16 cellular contexts compared by ENCODE assay signal in genomic region chr22:20577045-20577444, GRCh38.
DNase-seq lines count a peak whose midpoint lies in the region; TF ChIP-seq lines count a peak whose summit lies in the region.
"Had no signal": no experiment of that assay in that cellular context is flagged by ENCODE, and none has a peak within 500 bp of the region (broad histone marks: within the 10 kb centered on the region; RNA-seq: fewer than 3 reads in every experiment).

No MANE protein-coding gene starts in this region.

- H3K9me3 ChIP-seq in mammary epithelial cell (replicated peaks; ENCODE audit: insufficient read depth, low read length) (no peaks in the 10 kb centered on the region), mesenchymal stem cell (ENCODE audit: control insufficient read depth, low read length) (no peaks in the 10 kb centered on the region), tibial nerve (no peaks in the 10 kb centered on the region)
- H3K9me3 ChIP-seq: thoracic aorta had no signal

- WGBS in mammary epithelial cell (ENCODE audit: low coverage, missing lambda C conversion rate) = 100% methylated on average over 1 of the region's 1 CpG
- 88% methylated on average over 1 of the region's 1 CpG for WGBS in mesenchymal stem cell
- WGBS in tibial nerve, 2 donors = 29 to 33% methylated on average over 1 of the region's 1 CpG

- H4K20me1 ChIP-seq in mammary epithelial cell (ENCODE audit: insufficient read depth, low read length) = no peaks in the 10 kb centered on the region

- H3K4me3 ChIP-seq in mammary epithelial cell (replicated peaks in 1 of 3; ENCODE audit: insufficient read depth in 1 of 3, low read depth in 2 of 3, low read length in 3 of 3) (no peak overlapping the region), mesenchymal stem cell (ENCODE audit: insufficient read depth in 1 of 2, low read depth in 1 of 2, low read length in 2 of 2) (no peak overlapping the region), tibial nerve (no peak overlapping the region)
- H3K4me3 ChIP-seq: thoracic aorta had no signal

- no peak overlapping the region for H3K9ac ChIP-seq in mammary epithelial cell (ENCODE audit: insufficient read depth, low read length)
- peak overlapping the region; percentile 37 for H3K9ac ChIP-seq in mesenchymal stem cell (ENCODE audit: low read length)

- no peak overlapping the region for H3K4ac ChIP-seq in mesenchymal stem cell (ENCODE audit: low read depth in 1 of 2, low read length in 2 of 2)

- no peaks in the 10 kb centered on the region for H3K9me3 Mint-ChIP-seq in MCF 10A (ENCODE audit: unreplicated experiment)
- no peaks in the 10 kb centered on the region for H3K9me3 Mint-ChIP-seq in activated T-helper 1 cell treated with anti-CD3 and anti-CD28 coated beads, Interleukin-12 subunit alpha, Interleukin-12 subunit beta, Interleukin-2, Interleukin-4 antibody, amounts not matched to agents 30 ng/mL and 10 ng/mL and 1 ng/mL, durations not matched to agents 14 hours and 24 hours and 36 hours
- H3K9me3 Mint-ChIP-seq in Calu3 (ENCODE audit: low read depth, unreplicated experiment) = no peaks in the 10 kb centered on the region
- H3K9me3 Mint-ChIP-seq in osteocyte (ENCODE audit: unreplicated experiment) = no peaks in the 10 kb centered on the region
- H3K9me3 Mint-ChIP-seq: nephron progenitor cell had no signal

- in situ Hi-C loops in mammary epithelial cell (cut with MboI; ENCODE audit: low sequenced_read_pairs in 2 of 2) = no loop called here

- H4K8ac ChIP-seq in mesenchymal stem cell (ENCODE audit: low read length) = no peak overlapping the region

- no peak overlapping the region for H2BK120ac ChIP-seq in mesenchymal stem cell (ENCODE audit: low read depth, low read length)

- H3K4me3 Mint-ChIP-seq in MCF 10A (ENCODE audit: unreplicated experiment) (no peak overlapping the region), Calu3 (ENCODE audit: low read depth, unreplicated experiment) (no peak overlapping the region), osteocyte (ENCODE audit: unreplicated experiment) (no peak overlapping the region)
- H3K4me3 Mint-ChIP-seq in activated T-helper 1 cell treated with anti-CD3 and anti-CD28 coated beads, Interleukin-12 subunit alpha, Interleukin-12 subunit beta, Interleukin-2, Interleukin-4 antibody, amounts not matched to agents 30 ng/mL and 10 ng/mL and 1 ng/mL, durations not matched to agents 14 hours and 24 hours and 36 hours = no peak overlapping the region
- H3K4me3 Mint-ChIP-seq: nephron progenitor cell had no signal

- TF ChIP-seq EP300 in tibial nerve (IDR thresholded peaks at IDR 0.05) = no peak

- H3K27me3 ChIP-seq in mammary epithelial cell (ENCODE audit: insufficient read depth, low read length) = no peaks in the 10 kb centered on the region
- no peaks in the 10 kb centered on the region for H3K27me3 ChIP-seq in mesenchymal stem cell (ENCODE audit: control insufficient read depth in 1 of 2, insufficient read depth in 1 of 2, low read length in 2 of 2)
- no peaks in the 10 kb centered on the region for H3K27me3 ChIP-seq in tibial nerve

- no peaks in the 10 kb centered on the region for H3K4me1 ChIP-seq in mammary epithelial cell (ENCODE audit: insufficient read depth, low read length)
- peaks cover 30% of the 10 kb centered on the region for H3K4me1 ChIP-seq in mesenchymal stem cell (ENCODE audit: control insufficient read depth, insufficient read depth, low read depth, low read length)
- H3K4me1 ChIP-seq in tibial nerve = peaks cover 0 to 39% (median 11%) of the 10 kb centered on the region in 4 donors

- no peak overlapping the region for H2BK5ac ChIP-seq in mesenchymal stem cell (ENCODE audit: low read depth, low read length, poor library complexity, severe bottlenecking)

- no peak overlapping the region for H3K4me2 ChIP-seq in mammary epithelial cell (ENCODE audit: insufficient read depth, low read depth, low read length)
- H3K4me2 ChIP-seq in mesenchymal stem cell (ENCODE audit: low read length, poor library complexity, severe bottlenecking) = no peak overlapping the region

- peaks cover 77% of the 10 kb centered on the region for H3K79me2 ChIP-seq in mammary epithelial cell (ENCODE audit: insufficient read depth, low read length)

- no peak overlapping the region for H2BK12ac ChIP-seq in mesenchymal stem cell (ENCODE audit: low read length in 2 of 2)

- H4K91ac ChIP-seq in mesenchymal stem cell (ENCODE audit: low read length) = no peak overlapping the region

- H3K18ac ChIP-seq in mesenchymal stem cell (ENCODE audit: low read depth in 1 of 2, low read length in 2 of 2) = no peak overlapping the region

- intact Hi-C loops in MCF 10A (cut with micrococcal nuclease) = no loop called here
- intact Hi-C loops in mammary epithelial cell (cut with micrococcal nuclease) = no loop called here
- intact Hi-C loops in activated T-helper 1 cell treated with anti-CD3 and anti-CD28 coated beads, Interleukin-12 subunit alpha, Interleukin-12 subunit beta, Interleukin-2, Interleukin-4 antibody, amounts not matched to agents 30 ng/mL and 10 ng/mL and 1 ng/mL, durations not matched to agents 14 hours and 24 hours and 36 hours (cut with micrococcal nuclease) = no loop called here
- intact Hi-C loops in Calu3 (cut with micrococcal nuclease; ENCODE audit: unreplicated experiment) = no loop called here

- H2AFZ ChIP-seq in mammary epithelial cell (ENCODE audit: low read depth, low read length) (no peak overlapping the region), mesenchymal stem cell (ENCODE audit: low read depth, low read length) (no peak overlapping the region)

- peak overlapping the region; percentile 49 for H3K27ac Mint-ChIP-seq in MCF 10A (ENCODE audit: low read depth, unreplicated experiment)
- peak overlapping the region; percentile 85 for H3K27ac Mint-ChIP-seq in activated T-helper 1 cell treated with anti-CD3 and anti-CD28 coated beads, Interleukin-12 subunit alpha, Interleukin-12 subunit beta, Interleukin-2, Interleukin-4 antibody, amounts not matched to agents 30 ng/mL and 10 ng/mL and 1 ng/mL, durations not matched to agents 14 hours and 24 hours and 36 hours
- no peak overlapping the region for H3K27ac Mint-ChIP-seq in Calu3 (ENCODE audit: unreplicated experiment)
- H3K27ac Mint-ChIP-seq in osteocyte (ENCODE audit: unreplicated experiment) = no peak overlapping the region
- H3K27ac Mint-ChIP-seq: progenitor cell of endocrine pancreas had no signal

- TF ChIP-seq POLR2A in tibial nerve (IDR thresholded peaks at IDR 0.05) = no peak

- dilution Hi-C loops in mammary epithelial cell (cut with HindIII; ENCODE audit: low sequenced_read_pairs) = no loop called here

- H3K14ac ChIP-seq in mesenchymal stem cell (ENCODE audit: low read length in 2 of 2) = no peak overlapping the region

- DNase-seq in MCF 10A (ENCODE audit: unreplicated experiment) (no peak), mammary epithelial cell (no peak), mesenchymal stem cell (no peak), tibial nerve (ENCODE audit: low spot score in 2 of 2) (no peak), Calu3 (no peak), HuH-7 (ENCODE audit: low spot score) (no peak), osteocyte (ENCODE audit: extremely low spot score, unreplicated experiment) (no peak)
- no peak for DNase-seq in activated T-helper 1 cell treated with anti-CD3 and anti-CD28 coated beads, Interleukin-12 subunit alpha, Interleukin-12 subunit beta, Interleukin-2, Interleukin-4 antibody, amounts not matched to agents 30 ng/mL and 10 ng/mL and 1 ng/mL, durations not matched to agents 14 hours and 24 hours and 36 hours (ENCODE audit: low spot score)
- DNase-seq: activated CD4-positive, alpha-beta T cell treated with anti-CD3 and anti-CD28 coated beads for 1 hour; DMS79; NCI-H187 treated with DMSO at 0.1 percent for 48 hours; NCI-H345; NCI-H774; nephron progenitor cell had no signal

- no peak overlapping the region for H3K23ac ChIP-seq in mesenchymal stem cell (ENCODE audit: low read length in 2 of 2)

- no peak overlapping the region for H2BK15ac ChIP-seq in mesenchymal stem cell (ENCODE audit: low read depth, poor library complexity, severe bottlenecking)

- CTCF ChIA-PET in MCF 10A (lab: Yijun Ruan, JAX) = interaction anchor here (0.7 to 2.3 kb wide), 3 partner anchors 9 to 12 kb away, joined by 4 to 5 read pairs (median 4); no protein-coding TSS in a partner anchor
- CTCF ChIA-PET in mammary epithelial cell (lab: Charles Lee; ENCODE audit: low non-redundant PET) = no interaction called here
- CTCF ChIA-PET in Calu3 (lab: Charles Lee) = no interaction called here

- H3K79me1 ChIP-seq in mesenchymal stem cell (replicated peaks; ENCODE audit: low read length, poor library complexity, severe bottlenecking) = peaks cover 72% of the 10 kb centered on the region

- H3K27me3 Mint-ChIP-seq in MCF 10A (ENCODE audit: insufficient read depth, unreplicated experiment) = no peaks in the 10 kb centered on the region
- H3K27me3 Mint-ChIP-seq in activated T-helper 1 cell treated with anti-CD3 and anti-CD28 coated beads, Interleukin-12 subunit alpha, Interleukin-12 subunit beta, Interleukin-2, Interleukin-4 antibody, amounts not matched to agents 30 ng/mL and 10 ng/mL and 1 ng/mL, durations not matched to agents 14 hours and 24 hours and 36 hours (ENCODE audit: insufficient read depth) = no peaks in the 10 kb centered on the region
- H3K27me3 Mint-ChIP-seq in Calu3 (ENCODE audit: unreplicated experiment) = no peaks in the 10 kb centered on the region
- no peaks in the 10 kb centered on the region for H3K27me3 Mint-ChIP-seq in osteocyte (ENCODE audit: unreplicated experiment)
- H3K27me3 Mint-ChIP-seq: progenitor cell of endocrine pancreas had no signal

- TF ChIP-seq CTCF in MCF 10A (IDR thresholded peaks at IDR 0.05; ENCODE audit: unreplicated experiment) (no peak), mammary epithelial cell (conservative IDR thresholded peaks at IDR 0.05 in 1 of 2, IDR thresholded peaks at IDR 0.05 in 1 of 2; ENCODE audit: extremely low read depth in 1 of 2, insufficient read depth in 1 of 2, low read depth in 1 of 2, low read length in 2 of 2) (no peak), tibial nerve (IDR thresholded peaks at IDR 0.05) (no peak), Calu3 (IDR thresholded peaks at IDR 0.05; ENCODE audit: unreplicated experiment) (no peak), osteocyte (IDR thresholded peaks at IDR 0.05) (no peak)

- BruUV-seq in MCF 10A (replicated peaks; lab: Mats Ljungman, UMichigan) (no TSS peak), mammary epithelial cell (replicated peaks; lab: Mats Ljungman, UMichigan) (no TSS peak), Calu3 (replicated peaks; lab: Mats Ljungman, UMichigan) (no TSS peak)

- H3K36me3 ChIP-seq in mammary epithelial cell (ENCODE audit: insufficient read depth, low read length) = peaks cover 31% of the 10 kb centered on the region
- peaks cover 88 to 90% of the 10 kb centered on the region in 2 experiments for H3K36me3 ChIP-seq in mesenchymal stem cell (ENCODE audit: control insufficient read depth in 1 of 2, insufficient read depth in 2 of 2, low read depth in 1 of 2, low read length in 2 of 2)
- H3K36me3 ChIP-seq in tibial nerve = peaks cover 6 to 98% (median 28%) of the 10 kb centered on the region in 3 donors

- H3K36me3 Mint-ChIP-seq in MCF 10A (ENCODE audit: insufficient read depth, unreplicated experiment) (peaks cover 95% of the 10 kb centered on the region), Calu3 (ENCODE audit: insufficient read depth, unreplicated experiment) (peaks cover 53% of the 10 kb centered on the region), osteocyte (ENCODE audit: unreplicated experiment) (peaks cover 39% of the 10 kb centered on the region)
- peaks cover 25% of the 10 kb centered on the region for H3K36me3 Mint-ChIP-seq in activated T-helper 1 cell treated with anti-CD3 and anti-CD28 coated beads, Interleukin-12 subunit alpha, Interleukin-12 subunit beta, Interleukin-2, Interleukin-4 antibody, amounts not matched to agents 30 ng/mL and 10 ng/mL and 1 ng/mL, durations not matched to agents 14 hours and 24 hours and 36 hours (ENCODE audit: low read depth)

- no peak overlapping the region for H2AK5ac ChIP-seq in mesenchymal stem cell (ENCODE audit: low read length, severe bottlenecking)

- POLR2A ChIA-PET in MCF 10A (lab: Yijun Ruan, JAX) = interaction anchor here (0.5 kb wide), 1 partner anchor 20 kb away, joined by 4 read pairs; no protein-coding TSS in a partner anchor

- no peaks in the 10 kb centered on the region for H3K4me1 Mint-ChIP-seq in MCF 10A (ENCODE audit: insufficient read depth, unreplicated experiment)
- H3K4me1 Mint-ChIP-seq in activated T-helper 1 cell treated with anti-CD3 and anti-CD28 coated beads, Interleukin-12 subunit alpha, Interleukin-12 subunit beta, Interleukin-2, Interleukin-4 antibody, amounts not matched to agents 30 ng/mL and 10 ng/mL and 1 ng/mL, durations not matched to agents 14 hours and 24 hours and 36 hours (ENCODE audit: low read depth) = peaks cover 10% of the 10 kb centered on the region
- no peaks in the 10 kb centered on the region for H3K4me1 Mint-ChIP-seq in Calu3 (ENCODE audit: low read depth, unreplicated experiment)
- peaks cover 23% of the 10 kb centered on the region for H3K4me1 Mint-ChIP-seq in osteocyte (ENCODE audit: unreplicated experiment)

- H3K27ac ChIP-seq in mammary epithelial cell (ENCODE audit: insufficient read depth, low read depth, low read length) (no peak overlapping the region), mesenchymal stem cell (ENCODE audit: low read length, poor library complexity, severe bottlenecking) (no peak overlapping the region), tibial nerve (peak overlapping the region; percentile 7 to 60 (median 46))
- H3K27ac ChIP-seq: thoracic aorta had no signal

Comparison
In these comparisons a context has a peak if more than half of its experiments do, and no peak if none do; other contexts are left out.
1. H3K27ac Mint-ChIP-seq: peak in MCF 10A (single experiment) and activated T-helper 1 cell treated with anti-CD3 and anti-CD28 coated beads, Interleukin-12 subunit alpha, Interleukin-12 subunit beta, Interleukin-2, Interleukin-4 antibody, amounts not matched to agents 30 ng/mL and 10 ng/mL and 1 ng/mL, durations not matched to agents 14 hours and 24 hours and 36 hours (single experiment); none in Calu3 (single experiment) and osteocyte (single experiment).
2. H3K27ac ChIP-seq: peak in tibial nerve (4 of 4); none in mammary epithelial cell (single experiment) and mesenchymal stem cell (single experiment).